ENCODE assay signal across 9 cellular contexts in genomic region chr5:151234476-151235238, GRCh38. TPM values are rescaled to one million over a fixed set of nuclear protein-coding genes. Genes with fewer than 3 reads are reported as not detected.
DNase-seq lines count a peak whose midpoint lies in the region; ATAC-seq, FAIRE-seq and TF ChIP-seq lines count a peak whose summit lies in the region.
"Had no signal": no experiment of that assay in that cellular context is flagged by ENCODE, and none has a peak within 500 bp of the region (broad histone marks: within the 10 kb centered on the region; RNA-seq: fewer than 3 reads in every experiment).

No MANE protein-coding gene starts in this region.

- FAIRE-seq in H54 (lab: Jason Lieb, UNC) = no peak

- TF ChIP-seq POLR2A in testis (IDR thresholded peaks at IDR 0.05) (no peak), H54 (IDR thresholded peaks at IDR 0.05; ENCODE audit: low read depth, low read length) (no peak)

- TF ChIP-seq CTCF in testis (IDR thresholded peaks at IDR 0.05) = no peak

- intact Hi-C loops in left cardiac atrium (cut with DNase I) (loop anchor here (5.0 kb wide), 3 partner anchors 107 to 227 kb away; no protein-coding TSS in a partner anchor), testis (cut with DNase I; ENCODE audit: low total_unique reads) (no loop called here)

- peak overlapping the region in 1 of 2 donors; percentile 0 for H3K4me3 ChIP-seq in testis
- H3K4me3 ChIP-seq: ascending aorta had no signal

- H3K4me1 ChIP-seq in testis = peaks cover 35% of the 10 kb centered on the region

- ATAC-seq in HG02938 (IDR thresholded peaks at IDR 0.05; ENCODE audit: unreplicated experiment) (peak; percentile 72), left cardiac atrium (peak; percentile 69 to 88)

- DNase-seq in activated gamma-delta T cell treated with Interleukin-2 at 50 U/mL for 16 hours (peak; percentile 48), activated gamma-delta T cell (lab: John Stamatoyannopoulos, UW) (no peak), SW480 (ENCODE audit: low spot score) (peak; percentile 63), left cardiac atrium (peak; percentile 83), testis (peak; percentile 82), NCI-H1105 (lab: John Stamatoyannopoulos, UW) (no peak), H54 (ENCODE audit: insufficient read length, low spot score) (no peak)

- 16 to 46% methylated on average over 8 to 17 of the region's 17 CpGs for WGBS in testis, 2 donors

- H3K27me3 ChIP-seq in testis = no peaks in the 10 kb centered on the region
- H3K27me3 ChIP-seq: ascending aorta had no signal

- no peaks in the 10 kb centered on the region for H3K36me3 ChIP-seq in testis (ENCODE audit: low read depth, missing control alignments)
- H3K36me3 ChIP-seq: ascending aorta had no signal

- H3K9me3 ChIP-seq in testis = no peaks in the 10 kb centered on the region
- H3K9me3 ChIP-seq: ascending aorta had no signal

- peak overlapping the region; percentile 34 to 71 for H3K27ac ChIP-seq in testis

RNA-seq across cellular contexts. Expression of gene CCDC69, which starts 10.8 kb away (rescaled TPM):
- total RNA-seq in left cardiac atrium = 100 to 1,000 TPM; 148 to 161 TPM
- total RNA-seq in testis = 10 to 100 TPM; 37.6 to 65.3 TPM
- 40.8 TPM for polyA plus RNA-seq in testis (ENCODE audit: insufficient read depth, low read depth, low replicate concordance)

RNA-seq across cellular contexts. Expression of gene GM2A, which starts 18.3 kb away (rescaled TPM):
- total RNA-seq in left cardiac atrium (10 to 100 TPM; 29.9 to 33.1 TPM), testis (10 to 100 TPM; 38.0 to 54.4 TPM)
- 29.8 TPM for polyA plus RNA-seq in testis (ENCODE audit: insufficient read depth, low read depth, low replicate concordance)

Comparison
In these comparisons a context has a peak if more than half of its experiments do, and no peak if none do; other contexts are left out.
1. DNase-seq: peak in activated gamma-delta T cell treated with Interleukin-2 at 50 U/mL for 16 hours (single experiment), SW480 (single experiment), left cardiac atrium (single experiment) and testis (single experiment); none in activated gamma-delta T cell (single experiment), NCI-H1105 (single experiment) and H54 (single experiment).